24 cellular contexts compared by ENCODE assay signal in genomic region chr2:122885436-122885835, GRCh38.
"Had no signal": no experiment of that assay in that cellular context is flagged by ENCODE, and none has a peak within 500 bp of the region (broad histone marks: within the 10 kb centered on the region; RNA-seq: fewer than 3 reads in every experiment).

No MANE protein-coding gene starts in this region.

- H3K9ac ChIP-seq: neural progenitor cell, parathyroid adenoma had no signal

- H3K27me3 ChIP-seq: neural progenitor cell, ovary, right lobe of liver, sigmoid colon, stomach, thyroid gland, transverse colon, upper lobe of right lung, uterus had no signal

- H3K27ac ChIP-seq: neural progenitor cell, ovary, parathyroid adenoma, psoas muscle, right lobe of liver, sigmoid colon, stomach, thoracic aorta, thyroid gland, transverse colon, upper lobe of right lung, uterus had no signal

- H3K9me3 ChIP-seq: ovary, psoas muscle, right lobe of liver, sigmoid colon, stomach, thoracic aorta, thyroid gland, transverse colon, upper lobe of right lung, uterus had no signal

- H3K79me2 ChIP-seq: parathyroid adenoma had no signal

- ATAC-seq: natural killer cell; psoas muscle; right cardiac atrium; right lobe of liver; stimulated activated effector memory CD8-positive, alpha-beta T cell treated with anti-CD3 and anti-CD28 coated beads, Interleukin-12 subunit alpha, Interleukin-12 subunit beta, amount 100 ng/mL, for 72 hours; stimulated activated naive B cell treated with anti-CD40 and anti-IgM and Interleukin-4, amounts not matched to agents 10 μg/mL and 1 μg/mL and 100 μg/mL, for 72 hours; upper lobe of right lung had no signal

- H3K4me1 ChIP-seq: neural progenitor cell, parathyroid adenoma, psoas muscle, right lobe of liver, stomach, thyroid gland, transverse colon, upper lobe of right lung, uterus had no signal

- FAIRE-seq: small intestine had no signal

- H3K36me3 ChIP-seq: neural progenitor cell, ovary, right lobe of liver, sigmoid colon, stomach, thoracic aorta, thyroid gland, transverse colon, upper lobe of right lung, uterus had no signal

- H3K4me2 ChIP-seq: neural progenitor cell had no signal

- H3K4me3 ChIP-seq: neural progenitor cell, ovary, psoas muscle, right lobe of liver, sigmoid colon, stomach, thoracic aorta, thyroid gland, transverse colon, upper lobe of right lung, uterus had no signal

- DNase-seq: natural killer cell; occipital lobe; ovary; posterior cingulate gyrus; psoas muscle; right cardiac atrium; right lobe of liver; sigmoid colon; small intestine; stimulated activated CD4-positive, alpha-beta T cell treated with anti-CD3 and anti-CD28 coated beads, Interleukin-15, amount 100 ng/mL, for 24 hours; stimulated activated CD4-positive, alpha-beta T cell treated with anti-CD3 and anti-CD28 coated beads, Interleukin-2, amount 100 ng/mL, for 24 hours; stimulated activated CD4-positive, alpha-beta T cell treated with anti-CD3 and anti-CD28 coated beads, Interleukin-2, amount 100 ng/mL, for 48 hours; stimulated activated CD4-positive, alpha-beta T cell treated with anti-CD3 and anti-CD28 coated beads, Interleukin-4, amount 100 ng/mL, for 24 hours; stimulated activated naive B cell treated with anti-CD40 and anti-IgM and Interleukin-4, amounts not matched to agents 10 μg/mL and 1 μg/mL and 100 μg/mL, for 72 hours; stimulated activated naive CD4-positive, alpha-beta T cell treated with Interleukin-2 at 50 U/mL for 16 hours; stomach; thyroid gland; transverse colon; upper lobe of right lung; uterus had no signal

- H2AFZ ChIP-seq: neural progenitor cell, parathyroid adenoma had no signal
